ENCODE assay signal across 8 cellular contexts in the genomic region with DNA sequence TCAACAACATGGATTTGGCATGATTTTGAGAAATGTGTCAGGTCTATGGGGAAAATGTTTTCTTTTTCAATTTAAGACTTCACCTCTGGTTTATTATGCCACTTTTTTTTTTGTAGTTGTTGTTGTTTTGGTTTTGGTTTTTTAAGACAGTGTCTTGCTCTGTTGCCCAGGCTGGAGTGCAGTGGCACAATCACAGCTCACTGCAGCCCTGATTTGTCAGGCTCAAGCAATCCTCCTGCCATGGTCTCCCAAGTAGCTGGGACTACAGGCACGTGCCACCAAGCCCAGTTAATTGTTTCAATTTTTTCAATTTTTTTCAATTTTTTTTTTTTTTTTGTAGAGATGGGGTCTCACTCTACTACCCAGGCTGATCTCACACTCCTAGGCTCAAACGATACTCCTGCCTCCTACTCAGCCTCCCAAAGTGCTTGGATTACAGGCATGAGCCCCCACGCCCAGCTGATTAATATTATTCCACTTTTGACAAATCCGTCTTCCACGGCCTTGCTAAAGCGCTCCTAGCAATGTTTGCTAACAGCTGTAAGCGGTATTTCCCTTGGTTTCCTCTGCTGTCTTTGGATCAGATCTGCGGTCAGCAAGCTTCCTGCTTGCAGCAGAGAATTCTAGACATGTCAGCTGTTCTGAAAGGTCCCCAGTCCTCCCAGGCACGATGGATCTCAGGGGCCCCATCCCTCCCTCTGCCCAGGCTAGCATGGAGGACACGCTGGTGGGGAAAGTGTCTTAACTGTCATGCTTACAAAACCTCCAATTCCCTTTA. TPM values are rescaled to one million over a fixed set of nuclear protein-coding genes. Genes with fewer than 3 reads are reported as not detected.
A peak's percentile ranks its signal among the peaks of the same experiment; 100 is the strongest.
DNase-seq lines count a peak whose midpoint lies in the region; ATAC-seq and TF ChIP-seq lines count a peak whose summit lies in the region.

No MANE protein-coding gene starts in this region.

- H3K36me3 Mint-ChIP-seq in naive thymus-derived CD4-positive, alpha-beta T cell, result peaks cover 4 to 22% (median 9%) of the 10 kb centered on the region in 5 donors

- H3K27me3 ChIP-seq in BLaER1 (no peaks in the 10 kb centered on the region), PC-3 (ENCODE audit: low read length) (no peaks in the 10 kb centered on the region)
- H3K27me3 ChIP-seq in naive thymus-derived CD4-positive, alpha-beta T cell (ENCODE audit: control insufficient read depth in 2 of 2, insufficient read depth in 2 of 2, low read length in 2 of 2), result no peaks in the 10 kb centered on the region

- H3K9me3 ChIP-seq in BLaER1 (peaks cover 39% of the 10 kb centered on the region), PC-3 (ENCODE audit: low read length) (peaks cover 15% of the 10 kb centered on the region)
- H3K9me3 ChIP-seq in naive thymus-derived CD4-positive, alpha-beta T cell (ENCODE audit: control insufficient read depth in 2 of 3, low read length in 3 of 3), result peaks cover 0 to 18% (median 11%) of the 10 kb centered on the region in 3 experiments

- H3K4me2 ChIP-seq in BLaER1 (peak overlapping the region; percentile 90), PC-3 (ENCODE audit: low read length) (peak overlapping the region; percentile 54)

- intact Hi-C loops in PC-3 (cut with micrococcal nuclease), result loop anchor here (2.0 kb wide), 1 partner anchor 21 kb away; no protein-coding TSS in a partner anchor
- intact Hi-C loops in naive thymus-derived CD4-positive, alpha-beta T cell (cut with micrococcal nuclease), result loop anchor here in 1 of 2 donors (2.0 kb wide), 1 partner anchor 15 kb away; no protein-coding TSS in a partner anchor

- H4K20me1 ChIP-seq in BLaER1 (no peaks in the 10 kb centered on the region), PC-3 (ENCODE audit: low read length) (no peaks in the 10 kb centered on the region)

- H3K27ac ChIP-seq in BLaER1, result peak overlapping the region; percentile 86
- peak overlapping the region; percentile 80 for H3K27ac ChIP-seq in PC-3 (ENCODE audit: low read length)
- peak overlapping the region; percentile 20 for H3K27ac ChIP-seq in naive thymus-derived CD4-positive, alpha-beta T cell (ENCODE audit: low read depth, low read length)

- H3K4me3 ChIP-seq in BLaER1, result peak overlapping the region; percentile 29
- no peak overlapping the region for H3K4me3 ChIP-seq in PC-3 (ENCODE audit: low read length)
- peak overlapping the region; percentile 22 for H3K4me3 ChIP-seq in choroid plexus epithelial cell (ENCODE audit: low read depth, low read length)
- no peak overlapping the region for H3K4me3 ChIP-seq in naive thymus-derived CD4-positive, alpha-beta T cell (ENCODE audit: low read length)

- DNase-seq in PC-3, result no peak
- peak; percentile 92 for DNase-seq in choroid plexus epithelial cell (ENCODE audit: low read depth)
- DNase-seq in naive thymus-derived CD4-positive, alpha-beta T cell, result peak in 8 of 9 donors; percentile 25 to 53 (median 43)
- DNase-seq in inferior parietal cortex (ENCODE audit: extremely low spot score), result no peak
- no peak for DNase-seq in NCI-H1417 treated with DMSO at 0.1 percent for 48 hours (lab: John Stamatoyannopoulos, UW)

- BruUV-seq in PC-3 (replicated peaks; lab: Mats Ljungman, UMichigan), result no TSS peak

- H3K79me2 ChIP-seq in PC-3 (ENCODE audit: low read length), result no peaks in the 10 kb centered on the region

- peaks cover 5 to 27% (median 21%) of the 10 kb centered on the region in 11 donors for H3K9me3 Mint-ChIP-seq in naive thymus-derived CD4-positive, alpha-beta T cell

- peaks cover 17 to 40% (median 31%) of the 10 kb centered on the region in 7 donors for H3K4me1 Mint-ChIP-seq in naive thymus-derived CD4-positive, alpha-beta T cell

- peak overlapping the region; percentile 62 to 89 (median 81) for H3K4me3 Mint-ChIP-seq in naive thymus-derived CD4-positive, alpha-beta T cell

- CTCF ChIA-PET in PC-3 (lab: Charles Lee), result interaction anchor here (0.7 kb wide), 1 partner anchor 44 kb away, joined by 10 read pairs; no protein-coding TSS in a partner anchor
- CTCF ChIA-PET in naive thymus-derived CD4-positive, alpha-beta T cell (lab: Charles Lee), result interaction anchor here (0.7 kb wide), 1 partner anchor 170 kb away, joined by 8 read pairs; no protein-coding TSS in a partner anchor

- H3F3A ChIP-seq in PC-3 (ENCODE audit: low read length, unreplicated experiment), result peaks cover 3% of the 10 kb centered on the region

- no peak for ATAC-seq in PC-3
- ATAC-seq in naive thymus-derived CD4-positive, alpha-beta T cell, result peak; percentile 87
- no peak for ATAC-seq in GM21360 (IDR thresholded peaks at IDR 0.05; ENCODE audit: unreplicated experiment)
- ATAC-seq in HG03039 (IDR thresholded peaks at IDR 0.05; ENCODE audit: unreplicated experiment), result no peak

- H3K27ac Mint-ChIP-seq in naive thymus-derived CD4-positive, alpha-beta T cell, result peak overlapping the region; percentile 68 to 92 (median 84)

- H3K9ac ChIP-seq in BLaER1, result peak overlapping the region; percentile 54
- H3K9ac ChIP-seq in PC-3 (ENCODE audit: low read length), result peak overlapping the region; percentile 47

- peaks cover 43% of the 10 kb centered on the region for H3K4me1 ChIP-seq in BLaER1
- H3K4me1 ChIP-seq in PC-3 (ENCODE audit: insufficient read depth, low read length), result peaks cover 22% of the 10 kb centered on the region
- H3K4me1 ChIP-seq in naive thymus-derived CD4-positive, alpha-beta T cell (ENCODE audit: control insufficient read depth in 2 of 2, insufficient read depth in 2 of 2, low read length in 2 of 2), result peaks cover 7 to 12% of the 10 kb centered on the region in 2 donors

- POLR2A ChIA-PET in PC-3 (lab: Charles Lee; ENCODE audit: unreplicated experiment), result no interaction called here
- POLR2A ChIA-PET in naive thymus-derived CD4-positive, alpha-beta T cell (lab: Charles Lee), result interaction anchor here (1.1 to 1.3 kb wide), 3 partner anchors 14 to 63 kb away, joined by 3 to 8 read pairs (median 6); a partner anchor contains a TSS

- TF ChIP-seq CTCF in PC-3 (conservative IDR thresholded peaks at IDR 0.05; ENCODE audit: low read depth, low read length) (no peak), choroid plexus epithelial cell (conservative IDR thresholded peaks at IDR 0.05; ENCODE audit: low read depth, low read length) (no peak)

- H3K36me3 ChIP-seq in BLaER1 (peaks cover 13% of the 10 kb centered on the region; the same call in 1 of the 2 replicates), PC-3 (ENCODE audit: low read depth, low read length) (peaks cover 15% of the 10 kb centered on the region)
- H3K36me3 ChIP-seq in naive thymus-derived CD4-positive, alpha-beta T cell (ENCODE audit: control insufficient read depth in 2 of 3, insufficient read depth in 3 of 3, low read length in 3 of 3), result no peaks in the 10 kb centered on the region

- no peaks in the 10 kb centered on the region for H3K9me2 ChIP-seq in PC-3 (replicated peaks; ENCODE audit: low read length)

- no peaks in the 10 kb centered on the region for H3K27me3 Mint-ChIP-seq in naive thymus-derived CD4-positive, alpha-beta T cell

- peak overlapping the region; percentile 13; the same call in 1 of the 2 replicates for H2AFZ ChIP-seq in PC-3 (ENCODE audit: low read length)

RNA-seq across cellular contexts. Expression of a gene that starts 7.0 kb away (rescaled TPM):
- 10.1 and 13.3 TPM in 2 replicates for total RNA-seq in PC-3 (2014; rRNA removed)
- 10 to 100 TPM in 1 of 5 experiments, 1 to 10 TPM in 4; 1.1 to 17.9 (median 1.6) TPM for total RNA-seq in naive thymus-derived CD4-positive, alpha-beta T cell
- polyA plus RNA-seq in naive thymus-derived CD4-positive, alpha-beta T cell, result not detected

RNA-seq across cellular contexts. Expression of a gene that starts 51.3 kb away (rescaled TPM):
- 2.3 and 2.4 TPM in 2 replicates for total RNA-seq in PC-3 (2014; rRNA removed)
- total RNA-seq in naive thymus-derived CD4-positive, alpha-beta T cell, result 100 to 1,000 TPM in 1 of 5 experiments, 10 to 100 TPM in 4; 10.0 to 224 (median 60.1) TPM
- polyA plus RNA-seq in naive thymus-derived CD4-positive, alpha-beta T cell, result 100 to 1,000 TPM in 1 of 2 donors, 10 to 100 TPM in 1; 91.1 to 180 TPM

RNA-seq across cellular contexts. Expression of a gene that starts 54.9 kb away (rescaled TPM):
- total RNA-seq in PC-3 (2014; rRNA removed), result 20.3 and 37.7 TPM in 2 replicates
- total RNA-seq in naive thymus-derived CD4-positive, alpha-beta T cell, result 10 to 100 TPM; 34.5 to 69.6 (median 41.9) TPM
- polyA plus RNA-seq in naive thymus-derived CD4-positive, alpha-beta T cell, result 1 to 10 TPM; 7.4 to 8.2 TPM

Comparison
In these comparisons a context has a peak if more than half of its experiments do, and no peak if none do; other contexts are left out.
1. H3K27ac ChIP-seq: peak in every context shown above with its lines; median percentile 86 in BLaER1; 80 in PC-3; 20 in naive thymus-derived CD4-positive, alpha-beta T cell.
2. H3K4me3 ChIP-seq: peak in BLaER1 (single experiment) and choroid plexus epithelial cell (single experiment); none in PC-3 (single experiment) and naive thymus-derived CD4-positive, alpha-beta T cell (single experiment).
3. DNase-seq: peak in choroid plexus epithelial cell (single experiment) and naive thymus-derived CD4-positive, alpha-beta T cell (8 of 9); none in PC-3 (single experiment), inferior parietal cortex (single experiment) and NCI-H1417 treated with DMSO at 0.1 percent for 48 hours (single experiment).